ENCODE assay signal across 1 cellular context in the genomic region with DNA sequence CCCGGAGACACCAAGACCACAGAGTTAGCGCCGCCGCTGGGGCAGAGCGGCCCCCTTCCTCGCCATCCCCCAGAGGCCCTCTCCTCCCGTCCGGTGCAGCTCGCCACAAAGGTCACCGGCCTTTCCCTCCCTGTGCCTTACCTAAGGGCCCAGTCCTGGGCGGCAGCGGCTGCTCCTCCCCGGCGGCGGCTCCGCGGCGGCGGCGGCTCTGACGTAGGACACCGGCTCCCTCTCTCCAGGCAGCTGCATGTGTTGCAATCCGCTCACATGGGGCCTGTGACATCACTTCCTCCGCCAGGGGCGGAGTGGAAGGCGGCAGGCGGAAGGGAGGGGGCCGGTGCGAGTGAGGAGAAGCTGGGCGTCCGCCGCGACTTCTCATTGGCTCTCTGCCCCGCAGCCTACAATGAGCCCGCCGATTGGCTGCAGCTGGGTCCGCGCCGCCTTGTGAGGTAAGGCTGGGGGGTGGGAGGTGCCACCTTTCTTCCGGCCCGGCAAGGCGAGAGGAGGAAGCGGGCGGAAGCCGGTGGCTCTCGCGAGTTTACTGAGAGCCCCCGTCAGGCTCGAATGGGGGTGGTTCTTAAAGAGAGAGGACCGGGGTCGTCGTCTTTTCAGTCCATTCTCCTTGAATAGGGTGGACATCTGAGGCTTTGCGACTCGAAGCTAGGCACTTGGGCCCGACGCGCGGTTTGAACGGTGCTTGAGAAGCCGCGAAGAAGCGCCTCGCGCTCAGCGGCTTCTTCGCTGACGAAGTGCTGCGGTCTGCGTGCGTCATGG.
TF ChIP-seq lines count a peak whose summit lies in the region.

Gene ETF1 (minus strand): TSS at position 281 of the 774 bp plus-strand sequence. CDS start 318 bp downstream, outside the sequence.

TF ChIP-seq in HepG2, 621 proteins besides CTCF, POLR2A, EP300 and RAD21 (continued from another document and continues in another):
- TF ChIP-seq, protein P1, sequence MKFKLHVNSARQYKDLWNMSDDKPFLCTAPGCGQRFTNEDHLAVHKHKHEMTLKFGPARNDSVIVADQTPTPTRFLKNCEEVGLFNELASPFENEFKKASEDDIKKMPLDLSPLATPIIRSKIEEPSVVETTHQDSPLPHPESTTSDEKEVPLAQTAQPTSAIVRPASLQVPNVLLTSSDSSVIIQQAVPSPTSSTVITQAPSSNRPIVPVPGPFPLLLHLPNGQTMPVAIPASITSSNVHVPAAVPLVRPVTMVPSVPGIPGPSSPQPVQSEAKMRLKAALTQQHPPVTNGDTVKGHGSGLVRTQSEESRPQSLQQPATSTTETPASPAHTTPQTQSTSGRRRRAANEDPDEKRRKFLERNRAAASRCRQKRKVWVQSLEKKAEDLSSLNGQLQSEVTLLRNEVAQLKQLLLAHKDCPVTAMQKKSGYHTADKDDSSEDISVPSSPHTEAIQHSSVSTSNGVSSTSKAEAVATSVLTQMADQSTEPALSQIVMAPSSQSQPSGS (CRISPR knock-in tag; IDR thresholded peaks at IDR 0.05) = peak; percentile 90
- 0 out of 2 replicates have a peak, but pooled peaks have one; percentile 28 for TF ChIP-seq ZFP90 (CRISPR knock-in tag; IDR thresholded peaks at IDR 0.05; ENCODE audit: borderline replicate concordance)
- TF ChIP-seq, protein P2, sequence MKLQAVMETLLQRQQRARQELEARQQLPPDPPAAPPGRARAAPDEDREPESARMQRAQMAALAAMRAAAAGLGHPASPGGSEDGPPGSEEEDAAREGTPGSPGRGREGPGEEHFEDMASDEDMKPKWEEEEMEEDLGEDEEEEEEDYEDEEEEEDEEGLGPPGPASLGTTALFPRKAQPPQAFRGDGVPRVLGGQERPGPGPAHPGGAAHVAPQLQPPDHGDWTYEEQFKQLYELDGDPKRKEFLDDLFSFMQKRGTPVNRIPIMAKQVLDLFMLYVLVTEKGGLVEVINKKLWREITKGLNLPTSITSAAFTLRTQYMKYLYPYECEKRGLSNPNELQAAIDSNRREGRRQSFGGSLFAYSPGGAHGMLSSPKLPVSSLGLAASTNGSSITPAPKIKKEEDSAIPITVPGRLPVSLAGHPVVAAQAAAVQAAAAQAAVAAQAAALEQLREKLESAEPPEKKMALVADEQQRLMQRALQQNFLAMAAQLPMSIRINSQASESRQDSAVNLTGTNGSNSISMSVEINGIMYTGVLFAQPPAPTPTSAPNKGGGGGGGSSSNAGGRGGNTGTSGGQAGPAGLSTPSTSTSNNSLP (IDR thresholded peaks at IDR 0.05; ENCODE audit: low read depth, low read length) = no peak
- TF ChIP-seq FOXK2 (IDR thresholded peaks at IDR 0.05) = no peak
- TF ChIP-seq, protein P3, sequence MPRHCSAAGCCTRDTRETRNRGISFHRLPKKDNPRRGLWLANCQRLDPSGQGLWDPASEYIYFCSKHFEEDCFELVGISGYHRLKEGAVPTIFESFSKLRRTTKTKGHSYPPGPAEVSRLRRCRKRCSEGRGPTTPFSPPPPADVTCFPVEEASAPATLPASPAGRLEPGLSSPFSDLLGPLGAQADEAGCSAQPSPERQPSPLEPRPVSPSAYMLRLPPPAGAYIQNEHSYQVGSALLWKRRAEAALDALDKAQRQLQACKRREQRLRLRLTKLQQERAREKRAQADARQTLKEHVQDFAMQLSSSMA (CRISPR knock-in tag; IDR thresholded peaks at IDR 0.05) = peak; percentile 85; the same call in 1 of the 2 replicates
- TF ChIP-seq ZNF558 (CRISPR knock-in tag; IDR thresholded peaks at IDR 0.05; ENCODE audit: borderline replicate concordance) = 0 out of 2 replicates have a peak, but pooled peaks have one; percentile 45
- no peak; the same call in 1 of the 2 replicates for TF ChIP-seq ZNF562 (CRISPR knock-in tag; IDR thresholded peaks at IDR 0.05; ENCODE audit: borderline replicate concordance)
- TF ChIP-seq HINFP (CRISPR knock-in tag; IDR thresholded peaks at IDR 0.05; ENCODE audit: low read depth) = peak; percentile 63; the same call in 1 of the 2 replicates
- TF ChIP-seq, protein P4, sequence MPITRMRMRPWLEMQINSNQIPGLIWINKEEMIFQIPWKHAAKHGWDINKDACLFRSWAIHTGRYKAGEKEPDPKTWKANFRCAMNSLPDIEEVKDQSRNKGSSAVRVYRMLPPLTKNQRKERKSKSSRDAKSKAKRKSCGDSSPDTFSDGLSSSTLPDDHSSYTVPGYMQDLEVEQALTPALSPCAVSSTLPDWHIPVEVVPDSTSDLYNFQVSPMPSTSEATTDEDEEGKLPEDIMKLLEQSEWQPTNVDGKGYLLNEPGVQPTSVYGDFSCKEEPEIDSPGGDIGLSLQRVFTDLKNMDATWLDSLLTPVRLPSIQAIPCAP (CRISPR knock-in tag; IDR thresholded peaks at IDR 0.05; ENCODE audit: low read depth) = 0 out of 2 replicates have a peak, but pooled peaks have one; percentile 53
- no peak for TF ChIP-seq ATRX (CRISPR knock-in tag; IDR thresholded peaks at IDR 0.05; ENCODE audit: borderline replicate concordance)
- TF ChIP-seq MIER2 (CRISPR knock-in tag; IDR thresholded peaks at IDR 0.05) = 0 out of 2 replicates have a peak, but pooled peaks have one; percentile 10
- TF ChIP-seq, protein P5, sequence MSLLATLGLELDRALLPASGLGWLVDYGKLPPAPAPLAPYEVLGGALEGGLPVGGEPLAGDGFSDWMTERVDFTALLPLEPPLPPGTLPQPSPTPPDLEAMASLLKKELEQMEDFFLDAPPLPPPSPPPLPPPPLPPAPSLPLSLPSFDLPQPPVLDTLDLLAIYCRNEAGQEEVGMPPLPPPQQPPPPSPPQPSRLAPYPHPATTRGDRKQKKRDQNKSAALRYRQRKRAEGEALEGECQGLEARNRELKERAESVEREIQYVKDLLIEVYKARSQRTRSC (CRISPR knock-in tag; IDR thresholded peaks at IDR 0.05; ENCODE audit: low read depth) = no peak
- TF ChIP-seq ZFP91 (CRISPR knock-in tag; IDR thresholded peaks at IDR 0.05; ENCODE audit: borderline replicate concordance) = peak; percentile 100
- TF ChIP-seq, protein P6, sequence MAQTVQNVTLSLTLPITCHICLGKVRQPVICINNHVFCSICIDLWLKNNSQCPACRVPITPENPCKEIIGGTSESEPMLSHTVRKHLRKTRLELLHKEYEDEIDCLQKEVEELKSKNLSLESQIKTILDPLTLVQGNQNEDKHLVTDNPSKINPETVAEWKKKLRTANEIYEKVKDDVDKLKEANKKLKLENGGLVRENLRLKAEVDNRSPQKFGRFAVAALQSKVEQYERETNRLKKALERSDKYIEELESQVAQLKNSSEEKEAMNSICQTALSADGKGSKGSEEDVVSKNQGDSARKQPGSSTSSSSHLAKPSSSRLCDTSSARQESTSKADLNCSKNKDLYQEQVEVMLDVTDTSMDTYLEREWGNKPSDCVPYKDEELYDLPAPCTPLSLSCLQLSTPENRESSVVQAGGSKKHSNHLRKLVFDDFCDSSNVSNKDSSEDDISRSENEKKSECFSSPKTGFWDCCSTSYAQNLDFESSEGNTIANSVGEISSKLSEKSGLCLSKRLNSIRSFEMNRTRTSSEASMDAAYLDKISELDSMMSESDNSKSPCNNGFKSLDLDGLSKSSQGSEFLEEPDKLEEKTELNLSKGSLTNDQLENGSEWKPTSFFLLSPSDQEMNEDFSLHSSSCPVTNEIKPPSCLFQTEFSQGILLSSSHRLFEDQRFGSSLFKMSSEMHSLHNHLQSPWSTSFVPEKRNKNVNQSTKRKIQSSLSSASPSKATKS (CRISPR knock-in tag; IDR thresholded peaks at IDR 0.05) = no peak
- TF ChIP-seq AKNA (CRISPR knock-in tag; IDR thresholded peaks at IDR 0.05; ENCODE audit: borderline replicate concordance) = no peak
- TF ChIP-seq, protein P7, sequence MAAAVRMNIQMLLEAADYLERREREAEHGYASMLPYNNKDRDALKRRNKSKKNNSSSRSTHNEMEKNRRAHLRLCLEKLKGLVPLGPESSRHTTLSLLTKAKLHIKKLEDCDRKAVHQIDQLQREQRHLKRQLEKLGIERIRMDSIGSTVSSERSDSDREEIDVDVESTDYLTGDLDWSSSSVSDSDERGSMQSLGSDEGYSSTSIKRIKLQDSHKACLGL (CRISPR knock-in tag; IDR thresholded peaks at IDR 0.05) = peak; percentile 46; the same call in 1 of the 2 replicates
- TF ChIP-seq, protein P8, sequence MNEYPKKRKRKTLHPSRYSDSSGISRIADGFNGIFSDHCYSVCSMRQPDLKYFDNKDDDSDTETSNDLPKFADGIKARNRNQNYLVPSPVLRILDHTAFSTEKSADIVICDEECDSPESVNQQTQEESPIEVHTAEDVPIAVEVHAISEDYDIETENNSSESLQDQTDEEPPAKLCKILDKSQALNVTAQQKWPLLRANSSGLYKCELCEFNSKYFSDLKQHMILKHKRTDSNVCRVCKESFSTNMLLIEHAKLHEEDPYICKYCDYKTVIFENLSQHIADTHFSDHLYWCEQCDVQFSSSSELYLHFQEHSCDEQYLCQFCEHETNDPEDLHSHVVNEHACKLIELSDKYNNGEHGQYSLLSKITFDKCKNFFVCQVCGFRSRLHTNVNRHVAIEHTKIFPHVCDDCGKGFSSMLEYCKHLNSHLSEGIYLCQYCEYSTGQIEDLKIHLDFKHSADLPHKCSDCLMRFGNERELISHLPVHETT (CRISPR knock-in tag; conservative IDR thresholded peaks at IDR 0.05) = peak; percentile 96
- no peak for TF ChIP-seq SRSF4 (IDR thresholded peaks at IDR 0.05; ENCODE audit: low read depth, low read length, poor library complexity, severe bottlenecking)
- peak; percentile 69 for TF ChIP-seq BORCS8-MEF2B (CRISPR knock-in tag; IDR thresholded peaks at IDR 0.05)
- TF ChIP-seq, protein P9, sequence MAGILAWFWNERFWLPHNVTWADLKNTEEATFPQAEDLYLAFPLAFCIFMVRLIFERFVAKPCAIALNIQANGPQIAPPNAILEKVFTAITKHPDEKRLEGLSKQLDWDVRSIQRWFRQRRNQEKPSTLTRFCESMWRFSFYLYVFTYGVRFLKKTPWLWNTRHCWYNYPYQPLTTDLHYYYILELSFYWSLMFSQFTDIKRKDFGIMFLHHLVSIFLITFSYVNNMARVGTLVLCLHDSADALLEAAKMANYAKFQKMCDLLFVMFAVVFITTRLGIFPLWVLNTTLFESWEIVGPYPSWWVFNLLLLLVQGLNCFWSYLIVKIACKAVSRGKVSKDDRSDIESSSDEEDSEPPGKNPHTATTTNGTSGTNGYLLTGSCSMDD (CRISPR knock-in tag; IDR thresholded peaks at IDR 0.05) = no peak
- TF ChIP-seq ASH2L (IDR thresholded peaks at IDR 0.05; ENCODE audit: insufficient read length, low read depth, low read length) = peak; percentile 83
- TF ChIP-seq HBP1 (CRISPR knock-in tag; IDR thresholded peaks at IDR 0.05; ENCODE audit: low read depth) = peak; percentile 34; the same call in 1 of the 2 replicates
- TF ChIP-seq ZMYM3 (CRISPR knock-in tag; IDR thresholded peaks at IDR 0.05) = 0 out of 2 replicates have a peak, but pooled peaks have one; percentile 19
- peak; percentile 97 for TF ChIP-seq CHD2 (IDR thresholded peaks at IDR 0.05; ENCODE audit: low read depth, low read length)
- TF ChIP-seq ZSCAN22 (CRISPR knock-in tag; IDR thresholded peaks at IDR 0.05) = no peak
